Comparison of ENCODE assay signal across 8 cellular contexts in genomic region chr5:112921031-112921832, GRCh38. TPM values are rescaled to one million over a fixed set of nuclear protein-coding genes. Genes with fewer than 3 reads are reported as not detected.
DNase-seq lines count a peak whose midpoint lies in the region; FAIRE-seq and TF ChIP-seq lines count a peak whose summit lies in the region.

No MANE protein-coding gene starts in this region.

- H3K36me3 Mint-ChIP-seq in progenitor cell of endocrine pancreas (ENCODE audit: insufficient read depth): peaks cover 11% of the 10 kb centered on the region

- H3K4me3 Mint-ChIP-seq in progenitor cell of endocrine pancreas (ENCODE audit: low read depth): peak overlapping the region; percentile 94

- peak overlapping the region; percentile 82 to 84 for H3K4me3 ChIP-seq in right atrium auricular region

- no peaks in the 10 kb centered on the region for H3K9me3 Mint-ChIP-seq in progenitor cell of endocrine pancreas (ENCODE audit: low read depth)

- TF ChIP-seq POLR2A in H54 (IDR thresholded peaks at IDR 0.05; ENCODE audit: low read depth, low read length): peak; percentile 26; the same call in 1 of the 2 replicates

- H3K36me3 ChIP-seq in right atrium auricular region: peaks cover 16% of the 10 kb centered on the region

- no peak for FAIRE-seq in H54 (lab: Jason Lieb, UNC)

- peaks cover 15% of the 10 kb centered on the region for H3K27me3 Mint-ChIP-seq in progenitor cell of endocrine pancreas

- peaks cover 0 to 57% of the 10 kb centered on the region in 2 donors for H3K4me1 ChIP-seq in right atrium auricular region

- no peaks in the 10 kb centered on the region for H3K27me3 ChIP-seq in right atrium auricular region

- TF ChIP-seq CTCF in right atrium auricular region (IDR thresholded peaks at IDR 0.05) (no peak), progenitor cell of endocrine pancreas (IDR thresholded peaks at IDR 0.05; ENCODE audit: unreplicated experiment) (no peak)

- H3K4me1 Mint-ChIP-seq in progenitor cell of endocrine pancreas (ENCODE audit: low read depth): peaks cover 10% of the 10 kb centered on the region

- peak overlapping the region; percentile 91 for H3K27ac Mint-ChIP-seq in progenitor cell of endocrine pancreas

- DNase-seq in GM03348 (ENCODE audit: low spot score) (peak; percentile 88), H54 (ENCODE audit: insufficient read length, low spot score) (peak; percentile 63), LHCN-M2 (ENCODE audit: low read depth) (peak; percentile 66), T follicular helper cell (ENCODE audit: low read depth) (peak; percentile 31), right atrium auricular region (ENCODE audit: low spot score) (no peak), progenitor cell of endocrine pancreas (ENCODE audit: low spot score, unreplicated experiment) (peak; percentile 52), cerebellar nuclear complex (lab: John Stamatoyannopoulos, UW) (no peak)

- H3K27ac ChIP-seq in angular gyrus (ENCODE audit: low read depth, low read length): peak overlapping the region; percentile 91
- H3K27ac ChIP-seq in right atrium auricular region: peak overlapping the region; percentile 94 to 98

- no peaks in the 10 kb centered on the region for H3K9me3 ChIP-seq in right atrium auricular region

RNA-seq across cellular contexts. Expression of gene REEP5, which starts 0.8 kb away (rescaled TPM):
- total RNA-seq in LHCN-M2 (2014; rRNA removed) (40.6 and 41.4 TPM in 2 replicates), right atrium auricular region (100 to 1,000 TPM in 1 of 2 donors, 10 to 100 TPM in 1; 77.7 to 140 TPM), progenitor cell of endocrine pancreas (31.9 and 33.8 TPM in 2 replicates)
- 91.4 TPM for polyA plus RNA-seq in LHCN-M2 (2012)

RNA-seq across cellular contexts. Expression of gene DCP2, which starts 55.4 kb away (rescaled TPM):
- 12.9 and 14.1 TPM in 2 replicates for total RNA-seq in LHCN-M2 (2014; rRNA removed)
- 3.2 TPM for polyA plus RNA-seq in LHCN-M2 (2012)
- total RNA-seq in right atrium auricular region: 10 to 100 TPM; 10.8 to 12.8 TPM
- total RNA-seq in progenitor cell of endocrine pancreas: 84.0 and 93.0 TPM in 2 replicates

Comparison
In these comparisons a context has a peak if more than half of its experiments do, and no peak if none do; other contexts are left out.
1. DNase-seq: peak in GM03348 (single experiment), H54 (single experiment), LHCN-M2 (single experiment), T follicular helper cell (single experiment) and progenitor cell of endocrine pancreas (single experiment); none in right atrium auricular region (single experiment) and cerebellar nuclear complex (0 of 2).